Comparison of ENCODE assay signal across 18 cellular contexts in the genomic region with DNA sequence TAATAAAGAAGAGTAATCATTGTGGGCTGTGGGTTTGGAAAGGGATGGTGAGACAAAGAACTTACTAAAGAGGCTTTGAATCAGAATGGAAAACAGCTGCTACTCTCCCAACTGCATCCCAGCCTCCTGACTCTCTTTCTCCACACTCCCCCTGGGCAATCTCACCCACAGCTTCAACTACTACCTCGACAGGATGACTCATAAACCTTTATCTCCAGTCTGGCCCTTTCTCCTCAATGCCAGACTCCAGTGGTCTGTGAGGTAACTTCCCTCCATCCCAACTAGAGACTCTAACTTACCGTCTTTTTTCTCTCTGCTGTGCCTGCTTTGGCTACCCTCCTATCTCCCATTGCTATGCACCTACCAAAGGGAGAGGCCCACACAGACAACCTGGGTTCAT.
A peak's percentile ranks its signal among the peaks of the same experiment; 100 is the strongest.
DNase-seq lines count a peak whose midpoint lies in the region; ATAC-seq, FAIRE-seq and TF ChIP-seq lines count a peak whose summit lies in the region.
"Had no signal": no experiment of that assay in that cellular context is flagged by ENCODE, and none has a peak within 500 bp of the region (broad histone marks: within the 10 kb centered on the region; RNA-seq: fewer than 3 reads in every experiment).

No MANE protein-coding gene starts in this region.

- ATAC-seq in HG03095 (IDR thresholded peaks at IDR 0.05; ENCODE audit: unreplicated experiment): no peak
- ATAC-seq: activated T-cell treated with anti-CD3 and anti-CD28 coated beads, Interleukin-2, amount 50 U/mL, for 4 hours had no signal

- H3K27ac ChIP-seq in small intestine (ENCODE audit: low read depth in 1 of 2, low read length in 1 of 2): no peak overlapping the region
- H3K27ac ChIP-seq: 22Rv1, heart left ventricle, transverse colon had no signal

- DNase-seq in DMS53 (lab: John Stamatoyannopoulos, UW) (peak; percentile 12), DMS53 treated with DMSO at 0.1 percent for 48 hours (lab: John Stamatoyannopoulos, UW; ENCODE audit: unreplicated experiment) (no peak), RCC 7860 (ENCODE audit: low spot score) (peak; percentile 50), fibroblast of the aortic adventitia (ENCODE audit: low read depth) (peak; percentile 86), small intestine (peak; percentile 50), RPMI8226 (no peak), NCI-H128 (lab: John Stamatoyannopoulos, UW; ENCODE audit: unreplicated experiment) (no peak)
- DNase-seq: activated T-cell treated with anti-CD3 and anti-CD28 coated beads, Interleukin-2, amount 50 U/mL, for 4 hours; amygdala; effector memory CD4-positive, alpha-beta T cell; heart left ventricle; KG1; NCI-H2081 treated with DMSO at 0.1 percent for 48 hours; occipital lobe; stimulated activated CD8-positive, alpha-beta memory T cell treated with anti-CD3 and anti-CD28 coated beads, Interleukin-4, amount 100 ng/mL, for 48 hours; transverse colon had no signal

- no peaks in the 10 kb centered on the region for H3K27me3 ChIP-seq in small intestine (ENCODE audit: control insufficient read depth in 2 of 2, insufficient read depth in 2 of 2, low read length in 2 of 2)
- H3K27me3 ChIP-seq: heart left ventricle, transverse colon had no signal

- WGBS in small intestine, 3 donors: 45 to 60% (median 56%) methylated on average over 2 of the region's 2 CpGs

- H3K36me3 ChIP-seq in small intestine (ENCODE audit: control insufficient read depth in 2 of 2, insufficient read depth in 2 of 2, low read length in 2 of 2): no peaks in the 10 kb centered on the region
- H3K36me3 ChIP-seq: heart left ventricle, transverse colon had no signal

- H3K4me3 ChIP-seq in fibroblast of the aortic adventitia (ENCODE audit: low read depth, low read length) (no peak overlapping the region), small intestine (ENCODE audit: low read depth in 1 of 2, low read length in 2 of 2) (no peak overlapping the region)
- H3K4me3 ChIP-seq: heart left ventricle, transverse colon had no signal

- FAIRE-seq in RCC 7860 (lab: Jason Lieb, UNC) (no peak), small intestine (lab: Jason Lieb, UNC) (no peak)

- TF ChIP-seq CTCF in fibroblast of the aortic adventitia (IDR thresholded peaks at IDR 0.05; ENCODE audit: insufficient read depth, low read length): no peak

- H3K9me3 ChIP-seq in small intestine (ENCODE audit: control insufficient read depth, low read depth): no peaks in the 10 kb centered on the region
- H3K9me3 ChIP-seq: heart left ventricle, transverse colon had no signal

- H3K4me1 ChIP-seq in small intestine (ENCODE audit: control insufficient read depth in 2 of 2, insufficient read depth in 1 of 2, low read depth in 1 of 2, low read length in 1 of 2): peaks cover 3 to 9% of the 10 kb centered on the region in 2 donors

Comparison
In these comparisons a context has a peak if more than half of its experiments do, and no peak if none do; other contexts are left out.
1. DNase-seq: peak in DMS53 (single experiment), RCC 7860 (single experiment), fibroblast of the aortic adventitia (single experiment) and small intestine (single experiment); none in DMS53 treated with DMSO at 0.1 percent for 48 hours (single experiment), RPMI8226 (single experiment) and NCI-H128 (single experiment).